In genomic region chr17:45584092-45585036, GRCh38 we compare ENCODE assay signal across 1 cellular context.
TF ChIP-seq lines count a peak whose summit lies in the region.

No MANE protein-coding gene starts in this region.

TF ChIP-seq in WTC11, 78 proteins besides CTCF, POLR2A, EP300 and RAD21 (continued from another document):
- TF ChIP-seq ZSCAN18 (CRISPR knock-in tag; IDR thresholded peaks at IDR 0.05) = no peak
